ENCODE assay signal across 1 cellular context in the genomic region with DNA sequence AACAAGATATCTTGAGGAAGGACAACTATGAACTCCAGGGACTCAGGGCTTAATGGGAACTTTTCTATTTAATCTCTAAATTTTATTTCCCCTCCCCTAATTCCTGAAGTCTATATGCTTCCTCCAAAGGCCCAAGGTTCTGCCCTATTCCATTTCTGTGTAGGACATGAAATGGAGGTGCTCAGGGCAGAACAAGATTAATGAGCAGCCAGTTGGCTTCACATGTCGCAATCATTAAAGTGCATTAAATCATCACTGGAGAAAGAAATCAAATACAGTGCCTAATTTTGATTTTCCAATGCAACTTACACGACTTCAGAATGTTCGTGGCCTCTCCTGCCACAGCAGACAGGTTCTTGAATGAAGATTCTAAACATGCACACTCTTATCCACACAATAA.
TF ChIP-seq lines count a peak whose summit lies in the region.

No MANE protein-coding gene starts in this region.

TF ChIP-seq in HepG2, 621 proteins besides CTCF, POLR2A, EP300 and RAD21 (continued from another document):
- no peak for TF ChIP-seq SMYD3 (CRISPR knock-in tag; IDR thresholded peaks at IDR 0.05)
